13 cellular contexts compared by ENCODE assay signal in genomic region chr12:92000587-92000986, GRCh38.
A peak's percentile ranks its signal among the peaks of the same experiment; 100 is the strongest.
DNase-seq lines count a peak whose midpoint lies in the region; ATAC-seq and TF ChIP-seq lines count a peak whose summit lies in the region.
"Had no signal": no experiment of that assay in that cellular context is flagged by ENCODE, and none has a peak within 500 bp of the region (broad histone marks: within the 10 kb centered on the region; RNA-seq: fewer than 3 reads in every experiment).

No MANE protein-coding gene starts in this region.

- no peak overlapping the region for H3K27ac ChIP-seq in CD4-positive, alpha-beta memory T cell (ENCODE audit: low read depth, low read length)
- H3K27ac ChIP-seq: Peyer's patch had no signal

- H3K36me3 ChIP-seq in CD4-positive, alpha-beta memory T cell (ENCODE audit: insufficient read depth, low read length): no peaks in the 10 kb centered on the region
- H3K36me3 ChIP-seq: Peyer's patch had no signal

- peak overlapping the region in 5 of 7 donors; percentile 8 to 86 (median 75) for H3K27ac Mint-ChIP-seq in CD4-positive, alpha-beta memory T cell
- peak overlapping the region; percentile 19 for H3K27ac Mint-ChIP-seq in activated B cell treated with CpG ODN at 0.5 μM for 24 hours
- H3K27ac Mint-ChIP-seq in chondrocyte (ENCODE audit: unreplicated experiment): peak overlapping the region; percentile 2
- H3K27ac Mint-ChIP-seq in natural killer cell: peak overlapping the region; percentile 68 to 76
- no peak overlapping the region for H3K27ac Mint-ChIP-seq in HFFc6

- no peaks in the 10 kb centered on the region for H3K27me3 ChIP-seq in CD4-positive, alpha-beta memory T cell (ENCODE audit: insufficient read depth, low read length)
- H3K27me3 ChIP-seq: Peyer's patch had no signal

- peak in 4 of 5 donors; percentile 28 to 46 (median 38) for DNase-seq in CD4-positive, alpha-beta memory T cell
- DNase-seq in activated B cell treated with CpG ODN at 0.5 μM for 24 hours: no peak
- no peak for DNase-seq in chondrocyte (ENCODE audit: low spot score)
- DNase-seq in natural killer cell: no peak
- DNase-seq in NCI-H1417 (lab: John Stamatoyannopoulos, UW): no peak
- no peak for DNase-seq in HFFc6
- DNase-seq: Karpas-422, NCI-H1417 treated with DMSO at 0.1 percent for 48 hours, NCI-H2029 treated with DMSO at 0.1 percent for 48 hours, NCI-H510A treated with DMSO at 0.1 percent for 48 hours, Peyer's patch, Right ventricle myocardium superior had no signal

- TF ChIP-seq CTCF in activated B cell treated with CpG ODN at 0.5 μM for 24 hours (IDR thresholded peaks at IDR 0.05): no peak
- no peak for TF ChIP-seq CTCF in chondrocyte (IDR thresholded peaks at IDR 0.05)
- no peak for TF ChIP-seq CTCF in natural killer cell (IDR thresholded peaks at IDR 0.05)
- TF ChIP-seq CTCF in HFFc6 (IDR thresholded peaks at IDR 0.05): no peak

- intact Hi-C loops in CD4-positive, alpha-beta memory T cell (cut with micrococcal nuclease): no loop called here
- intact Hi-C loops in activated B cell treated with CpG ODN at 0.5 μM for 24 hours (cut with micrococcal nuclease) (no loop called here), natural killer cell (cut with micrococcal nuclease) (loop anchor here (1.0 kb wide), 1 partner anchor 123 kb away; no protein-coding TSS in a partner anchor)

- POLR2A ChIA-PET in CD4-positive, alpha-beta memory T cell (lab: Charles Lee; ENCODE audit: partially characterized antibody): interaction anchor here (0.7 to 3.9 kb wide), 4 partner anchors 134 to 433 kb away, joined by 4 to 31 read pairs (median 4); partner anchors contain the start of gene BTG1
- POLR2A ChIA-PET in activated B cell treated with CpG ODN at 0.5 μM for 24 hours (lab: Charles Lee): no interaction called here

- peak overlapping the region in 3 of 8 donors; percentile 1 to 40 (median 8) for H3K4me3 Mint-ChIP-seq in CD4-positive, alpha-beta memory T cell
- H3K4me3 Mint-ChIP-seq in activated B cell treated with CpG ODN at 0.5 μM for 24 hours (no peak overlapping the region), chondrocyte (ENCODE audit: unreplicated experiment) (no peak overlapping the region), natural killer cell (peak overlapping the region; percentile 45), HFFc6 (no peak overlapping the region)

- peaks cover 2 to 20% (median 8%) of the 10 kb centered on the region in 8 donors for H3K9me3 Mint-ChIP-seq in CD4-positive, alpha-beta memory T cell
- H3K9me3 Mint-ChIP-seq in activated B cell treated with CpG ODN at 0.5 μM for 24 hours (peaks cover 13% of the 10 kb centered on the region), chondrocyte (ENCODE audit: low read depth) (peaks cover 2% of the 10 kb centered on the region), natural killer cell (peaks cover 0 to 3% of the 10 kb centered on the region in 2 donors), HFFc6 (no peaks in the 10 kb centered on the region; the same call in 1 of the 2 replicates)

- H3K27me3 Mint-ChIP-seq in CD4-positive, alpha-beta memory T cell: no peaks in the 10 kb centered on the region
- H3K27me3 Mint-ChIP-seq in activated B cell treated with CpG ODN at 0.5 μM for 24 hours (no peaks in the 10 kb centered on the region), chondrocyte (ENCODE audit: low read depth) (no peaks in the 10 kb centered on the region), natural killer cell (ENCODE audit: low read depth in 2 of 2) (no peaks in the 10 kb centered on the region), HFFc6 (ENCODE audit: insufficient read depth) (no peaks in the 10 kb centered on the region; the same call in 1 of the 2 replicates)

- peaks cover 19% of the 10 kb centered on the region for H3K4me1 ChIP-seq in CD4-positive, alpha-beta memory T cell (ENCODE audit: insufficient read depth, low read length)
- H3K4me1 ChIP-seq: Peyer's patch had no signal

- peaks cover 5 to 14% of the 10 kb centered on the region in 2 donors for H3K36me3 Mint-ChIP-seq in CD4-positive, alpha-beta memory T cell
- H3K36me3 Mint-ChIP-seq in activated B cell treated with CpG ODN at 0.5 μM for 24 hours (ENCODE audit: low read depth) (no peaks in the 10 kb centered on the region), chondrocyte (ENCODE audit: low read depth) (peaks cover 2% of the 10 kb centered on the region), natural killer cell (no peaks in the 10 kb centered on the region), HFFc6 (ENCODE audit: low read depth) (no peaks in the 10 kb centered on the region)

- ATAC-seq in activated B cell treated with CpG ODN at 0.5 μM for 24 hours (ENCODE audit: low read depth) (no peak), natural killer cell (peak; percentile 64 to 84 (median 72)), HG03378 (IDR thresholded peaks at IDR 0.05; ENCODE audit: unreplicated experiment) (no peak)

- H3K9me3 ChIP-seq in CD4-positive, alpha-beta memory T cell (ENCODE audit: control insufficient read depth in 1 of 2, low read length in 2 of 2): no peaks in the 10 kb centered on the region
- H3K9me3 ChIP-seq: Peyer's patch had no signal

- H3K4me1 Mint-ChIP-seq in CD4-positive, alpha-beta memory T cell: peaks cover 25 to 54% (median 37%) of the 10 kb centered on the region in 4 donors
- H3K4me1 Mint-ChIP-seq in activated B cell treated with CpG ODN at 0.5 μM for 24 hours: peaks cover 13% of the 10 kb centered on the region
- H3K4me1 Mint-ChIP-seq in chondrocyte (ENCODE audit: low read depth): peaks cover 24% of the 10 kb centered on the region
- peaks cover 20 to 28% of the 10 kb centered on the region in 2 donors for H3K4me1 Mint-ChIP-seq in natural killer cell
- peaks cover 11% of the 10 kb centered on the region; the same call in 1 of the 2 replicates for H3K4me1 Mint-ChIP-seq in HFFc6 (ENCODE audit: low read depth)

- CTCF ChIA-PET in CD4-positive, alpha-beta memory T cell (lab: Charles Lee; ENCODE audit: partially characterized antibody): interaction anchor here (1.1 to 2.0 kb wide), 3 partner anchors 9 to 144 kb away, joined by 3 to 6 read pairs (median 4); no protein-coding TSS in a partner anchor
- CTCF ChIA-PET in activated B cell treated with CpG ODN at 0.5 μM for 24 hours (lab: Charles Lee): no interaction called here

- H3K4me3 ChIP-seq in CD4-positive, alpha-beta memory T cell (ENCODE audit: low read length in 2 of 2): no peak overlapping the region
- H3K4me3 ChIP-seq: Peyer's patch had no signal

Comparison
In these comparisons a context has a peak if more than half of its experiments do, and no peak if none do; other contexts are left out.
1. DNase-seq: peak in CD4-positive, alpha-beta memory T cell (4 of 5); none in activated B cell treated with CpG ODN at 0.5 μM for 24 hours (single experiment), chondrocyte (single experiment), natural killer cell (single experiment), NCI-H1417 (0 of 3) and HFFc6 (single experiment).
2. ATAC-seq: peak in natural killer cell (3 of 3); none in activated B cell treated with CpG ODN at 0.5 μM for 24 hours (single experiment) and HG03378 (single experiment).